In the genomic region with DNA sequence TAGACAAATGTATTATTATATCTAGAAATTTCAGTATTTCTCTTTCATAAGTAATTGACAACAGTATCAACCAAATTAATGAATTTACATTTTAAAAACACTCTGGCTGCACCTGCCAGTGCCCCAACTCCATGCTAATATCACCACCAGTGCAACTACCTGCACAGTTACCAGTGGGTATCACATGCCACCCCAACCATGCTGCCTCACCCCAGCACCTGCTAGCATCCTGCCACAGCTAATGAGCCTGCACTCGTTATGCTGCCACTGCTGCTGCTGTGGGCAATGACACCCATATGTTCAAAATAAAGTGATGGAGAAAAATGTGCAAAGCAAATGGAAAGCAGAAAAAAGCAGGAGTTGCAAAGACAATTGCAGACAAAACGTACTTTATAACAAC, we compare ENCODE assay signal across 30 cellular contexts.
"Had no signal": no experiment of that assay in that cellular context is flagged by ENCODE, and none has a peak within 500 bp of the region (broad histone marks: within the 10 kb centered on the region; RNA-seq: fewer than 3 reads in every experiment).

No MANE protein-coding gene starts in this region.

- DNase-seq: Karpas-422, KBM-7, MM.1S, MV-4-11, NCI-H1092, NCI-H1105, NCI-H1417 treated with DMSO at 0.1 percent for 48 hours, NCI-H1436 treated with DMSO at 0.1 percent for 48 hours, NCI-H1694 treated with DMSO at 0.1 percent for 48 hours, NCI-H187 treated with DMSO at 0.1 percent for 48 hours, NCI-H2029, NCI-H2081, NCI-H2227 treated with DMSO at 0.1 percent for 48 hours, NCI-H345, NCI-H446, NCI-H510A treated with DMSO at 0.1 percent for 48 hours, NCI-H526 treated with DMSO at 0.1 percent for 48 hours, NCI-H748 treated with DMSO at 0.1 percent for 48 hours, NCI-H82, PC-9, SHP77, SIG-M5, SJCRH30, T-cell had no signal

- H3K36me3 Mint-ChIP-seq: T-cell had no signal

- H3K9me3 ChIP-seq: SJCRH30 had no signal

- H3K4me3 ChIP-seq: PC-9, SJCRH30, SK-N-MC had no signal

- H3K4me1 ChIP-seq: SJCRH30 had no signal

- H3K27me3 ChIP-seq: SJCRH30 had no signal

- H3K27ac ChIP-seq: KMS-11, PC-9, RWPE1, SJCRH30, SK-N-MC had no signal

- ATAC-seq: Panc1, Right ventricle myocardium inferior, SK-N-SH treated with all-trans-retinoic acid at 6 μM for 48 hours, T-cell had no signal

- H3K36me3 ChIP-seq: SJCRH30 had no signal

- H3K27ac Mint-ChIP-seq: T-cell had no signal
